Comparison of ENCODE assay signal across 8 cellular contexts in genomic region chr11:122883682-122883981, GRCh38. TPM values are rescaled to one million over a fixed set of nuclear protein-coding genes. Genes with fewer than 3 reads are reported as not detected.
DNase-seq lines count a peak whose midpoint lies in the region; ATAC-seq, FAIRE-seq and TF ChIP-seq lines count a peak whose summit lies in the region.

No MANE protein-coding gene starts in this region.

- in situ Hi-C loops in Panc1 (cut with HindIII; ENCODE audit: low pct_unique_long_range_greater_than_20kb, low sequenced_read_pairs) = no loop called here

- CTCF ChIA-PET in Panc1 (lab: Charles Lee) (interaction anchor here (0.7 to 0.9 kb wide), 2 partner anchors 30 to 138 kb away, joined by 5 to 6 read pairs; no protein-coding TSS in a partner anchor), endothelial cell of umbilical vein (lab: Charles Lee) (interaction anchor here (0.5 to 2.3 kb wide), 10 partner anchors 20 to 254 kb away, joined by 3 to 15 read pairs (median 6); no protein-coding TSS in a partner anchor)

- H3K27me3 ChIP-seq in Panc1 (ENCODE audit: control insufficient read depth, insufficient read depth, low read length) (no peaks in the 10 kb centered on the region), endothelial cell of umbilical vein (ENCODE audit: control insufficient read depth in 2 of 2, insufficient read depth in 2 of 2, low read length in 2 of 2) (peaks cover 2 to 4% of the 10 kb centered on the region in 2 experiments), neuronal stem cell (ENCODE audit: control insufficient read depth in 3 of 3, insufficient read depth in 3 of 3, low read depth in 1 of 3, low read length in 3 of 3) (peaks cover 0 to 61% (median 7%) of the 10 kb centered on the region in 3 experiments)

- H4K20me1 ChIP-seq in endothelial cell of umbilical vein (replicated peaks; ENCODE audit: control insufficient read depth, extremely low read depth, insufficient read depth, low read length) = no peaks in the 10 kb centered on the region

- H2BK15ac ChIP-seq in neuronal stem cell (ENCODE audit: low read length) = no peak overlapping the region

- H3K4me3 Mint-ChIP-seq in CD14-positive monocyte = peak overlapping the region; percentile 80 to 89

- ATAC-seq in Panc1 (no peak), HG03095 (IDR thresholded peaks at IDR 0.05; ENCODE audit: unreplicated experiment) (no peak), GM18519 (IDR thresholded peaks at IDR 0.05; ENCODE audit: low FRiP score, unreplicated experiment) (no peak)

- H3K4me1 ChIP-seq in Panc1 (ENCODE audit: control insufficient read depth, insufficient read depth, low read length) (peaks cover 20% of the 10 kb centered on the region; the same call in 1 of the 2 replicates), endothelial cell of umbilical vein (ENCODE audit: control insufficient read depth, extremely low read depth, insufficient read depth, low read length) (peaks cover 8% of the 10 kb centered on the region), neuronal stem cell (ENCODE audit: control insufficient read depth in 2 of 2, insufficient read depth in 1 of 2, low read depth in 1 of 2, low read length in 2 of 2) (peaks cover 2 to 12% of the 10 kb centered on the region in 2 donors)

- DNase-seq in CD14-positive monocyte (ENCODE audit: low spot score) = no peak
- no peak for DNase-seq in Panc1 (ENCODE audit: low read depth, low spot score)
- DNase-seq in endothelial cell of umbilical vein (ENCODE audit: low read depth, low spot score) = no peak
- no peak for DNase-seq in neuronal stem cell (ENCODE audit: low spot score)
- no peak for DNase-seq in NCI-H226
- DNase-seq in H4 (ENCODE audit: low spot score) = no peak

- H3K79me2 ChIP-seq in endothelial cell of umbilical vein (ENCODE audit: control insufficient read depth, insufficient read depth, low read length) = no peaks in the 10 kb centered on the region

- H3K14ac ChIP-seq in neuronal stem cell (ENCODE audit: low read length) = no peak overlapping the region

- H3K27me3 Mint-ChIP-seq in CD14-positive monocyte (ENCODE audit: low read depth in 3 of 3) = peaks cover 31 to 38% (median 34%) of the 10 kb centered on the region in 3 donors

- WGBS in neuronal stem cell (ENCODE audit: extremely low coverage in 2 of 2, insufficient read length in 2 of 2, insufficient replicate concordance in 1 of 2), 2 donors = no CpG with 5 or more reads among the region's 3 CpGs

- no peak for TF ChIP-seq POLR2A in endothelial cell of umbilical vein (IDR thresholded peaks at IDR 0.05; ENCODE audit: low read depth, low read length)

- no peak for FAIRE-seq in endothelial cell of umbilical vein (lab: Jason Lieb, UNC)

- peaks cover 13% of the 10 kb centered on the region for H3K4me1 Mint-ChIP-seq in CD14-positive monocyte

- BruUV-seq in Panc1 (replicated peaks; lab: Mats Ljungman, UMichigan) = no TSS peak
- no TSS peak for BruUV-seq in endothelial cell of umbilical vein (replicated peaks; lab: Mats Ljungman, UMichigan)

- TF ChIP-seq CTCF in CD14-positive monocyte (IDR thresholded peaks at IDR 0.05) = no peak
- no peak for TF ChIP-seq CTCF in Panc1 (IDR thresholded peaks at IDR 0.05)
- no peak for TF ChIP-seq CTCF in endothelial cell of umbilical vein (IDR thresholded peaks at IDR 0.05; ENCODE audit: extremely low read depth in 1 of 2, insufficient read depth in 1 of 2, low read depth in 1 of 2, low read length in 2 of 2)

- H4K91ac ChIP-seq in neuronal stem cell (ENCODE audit: low read depth, low read length, poor library complexity) = no peak overlapping the region

- H3K9ac ChIP-seq in endothelial cell of umbilical vein (replicated peaks; ENCODE audit: extremely low read depth, insufficient read depth, low read length) (peak overlapping the region; percentile 72), neuronal stem cell (ENCODE audit: low read depth, low read length, poor library complexity) (no peak overlapping the region)

- intact Hi-C loops in CD14-positive monocyte (cut with micrococcal nuclease) = no loop called here
- intact Hi-C loops in Panc1 (cut with micrococcal nuclease; ENCODE audit: unreplicated experiment) = no loop called here
- intact Hi-C loops in endothelial cell of umbilical vein (cut with micrococcal nuclease) = loop anchor here (1.0 to 5.0 kb wide), 3 partner anchors 14 to 179 kb away; partner anchors contain the start of genes BSX and HSPA8

- no peak overlapping the region for H4K8ac ChIP-seq in neuronal stem cell (ENCODE audit: low read depth, low read length)

- H3K79me1 ChIP-seq in neuronal stem cell (ENCODE audit: low read depth, low read length) = no peaks in the 10 kb centered on the region

- no peaks in the 10 kb centered on the region for H3K9me1 ChIP-seq in endothelial cell of umbilical vein (replicated peaks; ENCODE audit: control insufficient read depth, extremely low read depth, insufficient read depth, low read length)

- peaks cover 0 to 2% of the 10 kb centered on the region in 2 donors for H3K36me3 Mint-ChIP-seq in CD14-positive monocyte

- dilution Hi-C loops in endothelial cell of umbilical vein (cut with MboI; ENCODE audit: extremely low pct_ligation_motif_present, low sequenced_read_pairs) = no loop called here

- H3K36me3 ChIP-seq in Panc1 (ENCODE audit: control insufficient read depth, insufficient read depth, low read length) = no peaks in the 10 kb centered on the region
- no peaks in the 10 kb centered on the region for H3K36me3 ChIP-seq in endothelial cell of umbilical vein (ENCODE audit: control insufficient read depth in 2 of 2, extremely low read depth in 1 of 2, insufficient read depth in 2 of 2, low read length in 2 of 2)
- no peaks in the 10 kb centered on the region for H3K36me3 ChIP-seq in neuronal stem cell (replicated peaks in 1 of 2; ENCODE audit: control insufficient read depth in 2 of 2, insufficient read depth in 2 of 2, low read length in 2 of 2)

- H2BK120ac ChIP-seq in neuronal stem cell (ENCODE audit: low read depth, low read length) = no peak overlapping the region

- H3K9me3 ChIP-seq in Panc1 (ENCODE audit: control insufficient read depth, insufficient read depth, low read depth, low read length) (no peaks in the 10 kb centered on the region), endothelial cell of umbilical vein (replicated peaks; ENCODE audit: control insufficient read depth, insufficient read depth, low read length) (no peaks in the 10 kb centered on the region), neuronal stem cell (replicated peaks in 1 of 2; ENCODE audit: control insufficient read depth in 2 of 2, insufficient read depth in 1 of 2, low read depth in 1 of 2, low read length in 2 of 2) (no peaks in the 10 kb centered on the region)

- no peak overlapping the region for H2BK5ac ChIP-seq in neuronal stem cell (ENCODE audit: low read length)

- H3K27ac ChIP-seq in Panc1 (ENCODE audit: low read length) = peak overlapping the region; percentile 94
- H3K27ac ChIP-seq in endothelial cell of umbilical vein (ENCODE audit: insufficient read depth, low read depth, low read length) = peak overlapping the region; percentile 66
- H3K27ac ChIP-seq in neuronal stem cell (replicated peaks; ENCODE audit: low read length) = no peak overlapping the region

- H3K23ac ChIP-seq in neuronal stem cell (ENCODE audit: low read depth, low read length, poor library complexity) = no peak overlapping the region

- peak overlapping the region; percentile 85 for H3K4me2 ChIP-seq in endothelial cell of umbilical vein (ENCODE audit: insufficient read depth, low read length)
- peak overlapping the region; percentile 84 for H3K4me2 ChIP-seq in neuronal stem cell (ENCODE audit: insufficient read depth, low read length, poor library complexity, severe bottlenecking)

- no peak overlapping the region for H3K18ac ChIP-seq in neuronal stem cell (ENCODE audit: low read length)

- H3K4me3 ChIP-seq in Panc1 (ENCODE audit: low read depth in 2 of 2, low read length in 2 of 2) = peak overlapping the region; percentile 68 to 75
- H3K4me3 ChIP-seq in endothelial cell of umbilical vein (replicated peaks in 1 of 3; ENCODE audit: insufficient read depth in 1 of 3, low read depth in 1 of 3, low read length in 3 of 3) = peak overlapping the region in 2 of 3 experiments; percentile 53 to 71
- H3K4me3 ChIP-seq in neuronal stem cell (ENCODE audit: low read length in 2 of 2) = no peak overlapping the region

- H3K27ac Mint-ChIP-seq in CD14-positive monocyte = peak overlapping the region in 2 of 7 donors; percentile 78 to 82

- no peak overlapping the region for H2AK5ac ChIP-seq in neuronal stem cell (ENCODE audit: low read depth, low read length)

- no peak overlapping the region for H2BK12ac ChIP-seq in neuronal stem cell (ENCODE audit: low read length)

- H3K9me3 Mint-ChIP-seq in CD14-positive monocyte = no peaks in the 10 kb centered on the region

- H2AFZ ChIP-seq in endothelial cell of umbilical vein (ENCODE audit: low read depth, low read length) (peak overlapping the region; percentile 94), neuronal stem cell (ENCODE audit: low read length) (peak overlapping the region; percentile 96)

- POLR2A ChIA-PET in Panc1 (lab: Charles Lee) (interaction anchor here (0.6 to 0.8 kb wide), 2 partner anchors 12 to 162 kb away, joined by 3 to 4 read pairs; no protein-coding TSS in a partner anchor), endothelial cell of umbilical vein (lab: Charles Lee) (no interaction called here)

- no peak overlapping the region for H3K4ac ChIP-seq in neuronal stem cell (ENCODE audit: low read length)

RNA-seq across cellular contexts. Expression of gene JHY, which starts 1.1 kb away (rescaled TPM):
- polyA plus RNA-seq in CD14-positive monocyte (under 1 TPM; 0.68 to 0.89 TPM), endothelial cell of umbilical vein (1.3 and 1.8 TPM in 2 replicates)
- total RNA-seq in Panc1 (2021; ENCODE audit: unreplicated experiment) (10.1 TPM), endothelial cell of umbilical vein (3.9 and 4.6 TPM in 2 replicates)
- 5.3 TPM for polyA plus RNA-seq in Panc1 (2012; ENCODE audit: insufficient read length)
- 3.1 and 3.2 TPM in 2 replicates for polyA plus RNA-seq in endothelial cell of umbilical vein (2011; cell fraction: cytosol; rRNA removed)
- polyA plus RNA-seq in endothelial cell of umbilical vein (2011; cell fraction: nucleus; rRNA removed) = 3.2 and 4.2 TPM in 2 replicates
- polyA plus RNA-seq in endothelial cell of umbilical vein (2012) = 4.0 and 4.2 TPM in 2 replicates
- polyA minus RNA-seq in endothelial cell of umbilical vein = 2.1 and 2.3 TPM in 2 replicates
- polyA minus RNA-seq in endothelial cell of umbilical vein (2011; cell fraction: cytosol; rRNA and poly(A)+ RNA removed) = not detected
- polyA minus RNA-seq in endothelial cell of umbilical vein (2011; cell fraction: nucleus; rRNA and poly(A)+ RNA removed) = 3.6 and 4.9 TPM in 2 replicates
- polyA plus RNA-seq in neuronal stem cell (2013, experiment 1 of 2) = 2.7 TPM
- 2.9 TPM for polyA plus RNA-seq in neuronal stem cell (2013, experiment 2 of 2)
- total RNA-seq in H4 (2014; rRNA removed; shearing (Covaris generic)) = 2.8 and 2.9 TPM in 2 replicates

RNA-seq across cellular contexts. Expression of gene CRTAM, which starts 45.3 kb away (rescaled TPM):
- polyA plus RNA-seq in CD14-positive monocyte (1 to 10 TPM; 5.2 to 5.5 TPM), endothelial cell of umbilical vein (not detected in 2 replicates)
- total RNA-seq in Panc1 (2021; ENCODE audit: unreplicated experiment) (0.13 TPM), endothelial cell of umbilical vein (not detected in 2 replicates)
- not detected for polyA plus RNA-seq in Panc1 (2012; ENCODE audit: insufficient read length)
- not detected in 2 replicates for polyA plus RNA-seq in endothelial cell of umbilical vein (2011; cell fraction: cytosol; rRNA removed)
- not detected in 2 replicates for polyA plus RNA-seq in endothelial cell of umbilical vein (2011; cell fraction: nucleus; rRNA removed)
- polyA plus RNA-seq in endothelial cell of umbilical vein (2012) = not detected in 2 replicates
- not detected in 2 replicates for polyA minus RNA-seq in endothelial cell of umbilical vein
- not detected for polyA minus RNA-seq in endothelial cell of umbilical vein (2011; cell fraction: cytosol; rRNA and poly(A)+ RNA removed)
- not detected in 2 replicates for polyA minus RNA-seq in endothelial cell of umbilical vein (2011; cell fraction: nucleus; rRNA and poly(A)+ RNA removed)
- not detected for polyA plus RNA-seq in neuronal stem cell (2013, experiment 1 of 2)
- polyA plus RNA-seq in neuronal stem cell (2013, experiment 2 of 2) = not detected
- not detected in 2 replicates for total RNA-seq in H4 (2014; rRNA removed; shearing (Covaris generic))

Comparison
In these comparisons a context has a peak if more than half of its experiments do, and no peak if none do; other contexts are left out.
1. H3K4me3 ChIP-seq: peak in Panc1 (2 of 2) and endothelial cell of umbilical vein (2 of 3); none in neuronal stem cell (0 of 2).